In the genomic region with DNA sequence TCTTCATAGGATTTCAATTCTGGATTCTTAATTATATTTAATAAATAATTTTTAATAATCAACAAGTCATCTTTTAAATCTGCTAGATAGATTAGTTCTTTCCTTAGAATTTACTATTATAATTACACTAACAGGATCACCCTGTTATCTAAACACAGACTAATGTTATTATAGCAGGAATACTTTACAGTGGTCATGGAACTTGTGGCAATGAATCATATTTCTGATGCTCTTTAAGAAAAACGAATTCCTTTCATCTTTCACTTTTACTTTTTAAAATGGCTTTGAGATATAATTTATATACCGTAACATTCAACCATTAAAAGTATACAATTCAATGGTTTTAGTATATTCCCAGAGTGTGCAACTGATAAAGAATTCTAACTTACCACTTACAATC, we compare ENCODE assay signal across 1 cellular context.
TF ChIP-seq lines count a peak whose summit lies in the region.

No MANE protein-coding gene starts in this region.

TF ChIP-seq in neural cell, 6 proteins besides CTCF, POLR2A, EP300 and RAD21:
- no peak for TF ChIP-seq REST (IDR thresholded peaks at IDR 0.05; ENCODE audit: borderline replicate concordance)
- TF ChIP-seq EZH2 (IDR thresholded peaks at IDR 0.05; ENCODE audit: borderline replicate concordance, insufficient read depth, low read length, poor library complexity, severe bottlenecking), result no peak
- TF ChIP-seq POLR2AphosphoS5 (IDR thresholded peaks at IDR 0.05), result no peak
TF ChIP-seq in neural cell: peak in this region for 0.
